ENCODE assay signal across 8 cellular contexts in genomic region chr11:2699531-2700414, GRCh38. TPM values are rescaled to one million over a fixed set of nuclear protein-coding genes. Genes with fewer than 3 reads are reported as not detected.
DNase-seq lines count a peak whose midpoint lies in the region; ATAC-seq and TF ChIP-seq lines count a peak whose summit lies in the region.

KCNQ1OT1 (minus strand) TSS chr11:2699994.

- TF ChIP-seq CTCF in A673 (conservative IDR thresholded peaks at IDR 0.05; ENCODE audit: low read depth, low read length): no peak
- TF ChIP-seq CTCF in WTC11 (IDR thresholded peaks at IDR 0.05): no peak
- TF ChIP-seq CTCF in cardiac fibroblast (IDR thresholded peaks at IDR 0.05; ENCODE audit: low read depth, low read length): no peak
- TF ChIP-seq CTCF in spleen (IDR thresholded peaks at IDR 0.05 in 8 of 11, conservative IDR thresholded peaks at IDR 0.05 in 3 of 11): no peak

- peaks cover 5% of the 10 kb centered on the region for H3K9me3 Mint-ChIP-seq in WTC11

- H3K4me1 ChIP-seq in A673 (ENCODE audit: insufficient read depth, low read length, poor library complexity, severe bottlenecking) (peaks cover 32% of the 10 kb centered on the region), spleen (peaks cover 0 to 60% (median 13%) of the 10 kb centered on the region in 6 donors)

- H3K27ac Mint-ChIP-seq in WTC11: peak within 1 kb of the TSS; percentile 30

- H3K27me3 Mint-ChIP-seq in WTC11 (ENCODE audit: low read depth): peaks cover 44% of the 10 kb centered on the region

- TF ChIP-seq POLR2A in spleen (IDR thresholded peaks at IDR 0.05): peak; percentile 39 to 95 (median 80)

- H3K36me3 ChIP-seq in A673 (ENCODE audit: insufficient read depth, low read length, poor library complexity, severe bottlenecking) (no peaks in the 10 kb centered on the region), spleen (no peaks in the 10 kb centered on the region)

- H3K4me3 Mint-ChIP-seq in WTC11: peak within 1 kb of the TSS; percentile 86

- H3K36me3 Mint-ChIP-seq in WTC11: peaks cover 19% of the 10 kb centered on the region

- DNase-seq in A673 (ENCODE audit: low spot score): peak; percentile 98
- peak; percentile 88 for DNase-seq in NCI-H2171 treated with DMSO at 0.1 percent for 48 hours (lab: John Stamatoyannopoulos, UW)
- peak; percentile 81 for DNase-seq in WTC11 (ENCODE audit: low spot score)
- DNase-seq in cardiac fibroblast (ENCODE audit: low read depth in 2 of 2): peak; percentile 91 to 95
- peak; percentile 92 for DNase-seq in iris pigment epithelial cell (ENCODE audit: low read depth)
- peak; percentile 95 for DNase-seq in spleen

- H3K27ac ChIP-seq in A673 (ENCODE audit: low read depth, low read length, poor library complexity, severe bottlenecking) (peak within 1 kb of the TSS; percentile 92), spleen (peak within 1 kb of the TSS; percentile 80 to 95 (median 92))

- 37 to 64% (median 52%) methylated on average over 58 to 98 of the region's 98 CpGs for WGBS in spleen, 5 donors

- POLR2A ChIA-PET in A673 (lab: Charles Lee; ENCODE audit: low non-redundant PET) (interaction anchor here (0.7 kb wide), 2 partner anchors 9 to 1117 kb away, joined by 3 to 4 read pairs; no protein-coding TSS in a partner anchor), WTC11 (lab: Charles Lee) (interaction anchor here (0.5 kb wide), 1 partner anchor 50 kb away, joined by 4 read pairs; no protein-coding TSS in a partner anchor)

- H3K4me1 Mint-ChIP-seq in WTC11: peaks cover 68% of the 10 kb centered on the region

- intact Hi-C loops in A673 (cut with micrococcal nuclease; ENCODE audit: unreplicated experiment): loop anchor here (5.0 kb wide), 1 partner anchor 188 kb away; the partner anchor contains the start of gene CDKN1C
- intact Hi-C loops in spleen (cut with DNase I; ENCODE audit: low total_unique reads): no loop called here

- ATAC-seq in GM18861 (IDR thresholded peaks at IDR 0.05; ENCODE audit: unreplicated experiment) (peak; percentile 76), HG03095 (IDR thresholded peaks at IDR 0.05; ENCODE audit: unreplicated experiment) (peak; percentile 89), WTC11 (peak; percentile 86)

- BruUV-seq in A673 (replicated peaks; lab: Mats Ljungman, UMichigan): no TSS peak

- H3K27me3 ChIP-seq in A673 (replicated peaks; ENCODE audit: insufficient read depth, low read depth, low read length, poor library complexity) (no peaks in the 10 kb centered on the region), spleen (replicated peaks in 1 of 7) (no peaks in the 10 kb centered on the region)

- H3K9me3 ChIP-seq in A673 (ENCODE audit: low read depth, low read length, poor library complexity, severe bottlenecking): no peaks in the 10 kb centered on the region
- no peaks in the 10 kb centered on the region for H3K9me3 ChIP-seq in spleen

- CTCF ChIA-PET in A673 (lab: Charles Lee) (no interaction called here), WTC11 (lab: Charles Lee) (no interaction called here)

- peak within 1 kb of the TSS; percentile 96 for H3K4me3 ChIP-seq in A673 (ENCODE audit: low read depth, low read length, poor library complexity, severe bottlenecking)
- H3K4me3 ChIP-seq in cardiac fibroblast (replicated peaks in 1 of 2; ENCODE audit: low read depth in 2 of 2, low read length in 2 of 2): peak within 1 kb of the TSS; percentile 77 to 80
- peak within 1 kb of the TSS; percentile 44 to 81 (median 56) for H3K4me3 ChIP-seq in spleen

TF ChIP-seq in WTC11, 78 proteins besides CTCF, POLR2A, EP300 and RAD21 (continues in another document):
- TF ChIP-seq ZNF423 (CRISPR knock-in tag; IDR thresholded peaks at IDR 0.05): peak; percentile 43; the same call in 1 of the 2 replicates
- TF ChIP-seq PRRX2 (CRISPR knock-in tag; IDR thresholded peaks at IDR 0.05): no peak
- TF ChIP-seq, protein P1, sequence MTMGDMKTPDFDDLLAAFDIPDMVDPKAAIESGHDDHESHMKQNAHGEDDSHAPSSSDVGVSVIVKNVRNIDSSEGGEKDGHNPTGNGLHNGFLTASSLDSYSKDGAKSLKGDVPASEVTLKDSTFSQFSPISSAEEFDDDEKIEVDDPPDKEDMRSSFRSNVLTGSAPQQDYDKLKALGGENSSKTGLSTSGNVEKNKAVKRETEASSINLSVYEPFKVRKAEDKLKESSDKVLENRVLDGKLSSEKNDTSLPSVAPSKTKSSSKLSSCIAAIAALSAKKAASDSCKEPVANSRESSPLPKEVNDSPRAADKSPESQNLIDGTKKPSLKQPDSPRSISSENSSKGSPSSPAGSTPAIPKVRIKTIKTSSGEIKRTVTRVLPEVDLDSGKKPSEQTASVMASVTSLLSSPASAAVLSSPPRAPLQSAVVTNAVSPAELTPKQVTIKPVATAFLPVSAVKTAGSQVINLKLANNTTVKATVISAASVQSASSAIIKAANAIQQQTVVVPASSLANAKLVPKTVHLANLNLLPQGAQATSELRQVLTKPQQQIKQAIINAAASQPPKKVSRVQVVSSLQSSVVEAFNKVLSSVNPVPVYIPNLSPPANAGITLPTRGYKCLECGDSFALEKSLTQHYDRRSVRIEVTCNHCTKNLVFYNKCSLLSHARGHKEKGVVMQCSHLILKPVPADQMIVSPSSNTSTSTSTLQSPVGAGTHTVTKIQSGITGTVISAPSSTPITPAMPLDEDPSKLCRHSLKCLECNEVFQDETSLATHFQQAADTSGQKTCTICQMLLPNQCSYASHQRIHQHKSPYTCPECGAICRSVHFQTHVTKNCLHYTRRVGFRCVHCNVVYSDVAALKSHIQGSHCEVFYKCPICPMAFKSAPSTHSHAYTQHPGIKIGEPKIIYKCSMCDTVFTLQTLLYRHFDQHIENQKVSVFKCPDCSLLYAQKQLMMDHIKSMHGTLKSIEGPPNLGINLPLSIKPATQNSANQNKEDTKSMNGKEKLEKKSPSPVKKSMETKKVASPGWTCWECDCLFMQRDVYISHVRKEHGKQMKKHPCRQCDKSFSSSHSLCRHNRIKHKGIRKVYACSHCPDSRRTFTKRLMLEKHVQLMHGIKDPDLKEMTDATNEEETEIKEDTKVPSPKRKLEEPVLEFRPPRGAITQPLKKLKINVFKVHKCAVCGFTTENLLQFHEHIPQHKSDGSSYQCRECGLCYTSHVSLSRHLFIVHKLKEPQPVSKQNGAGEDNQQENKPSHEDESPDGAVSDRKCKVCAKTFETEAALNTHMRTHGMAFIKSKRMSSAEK (CRISPR knock-in tag; IDR thresholded peaks at IDR 0.05; ENCODE audit: borderline replicate concordance): no peak
- no peak for TF ChIP-seq TEAD4 (CRISPR knock-in tag; IDR thresholded peaks at IDR 0.05)
- TF ChIP-seq JAZF1 (CRISPR knock-in tag; IDR thresholded peaks at IDR 0.05): no peak
- TF ChIP-seq GRHL2 (CRISPR knock-in tag; IDR thresholded peaks at IDR 0.05; ENCODE audit: insufficient replicate concordance, severe bottlenecking): no peak
- TF ChIP-seq FOXJ3 (CRISPR knock-in tag; IDR thresholded peaks at IDR 0.05; ENCODE audit: borderline replicate concordance): no peak
- TF ChIP-seq NR3C1 (CRISPR knock-in tag; conservative IDR thresholded peaks at IDR 0.05; ENCODE audit: low read depth): no peak
- TF ChIP-seq SP1 (CRISPR knock-in tag; conservative IDR thresholded peaks at IDR 0.05): peak; percentile 53; the same call in 1 of the 2 replicates
- no peak for TF ChIP-seq OVOL2 (CRISPR knock-in tag; IDR thresholded peaks at IDR 0.05; ENCODE audit: borderline replicate concordance)
- TF ChIP-seq NFATC4 (CRISPR knock-in tag; IDR thresholded peaks at IDR 0.05): no peak
- TF ChIP-seq MLX (CRISPR knock-in tag; IDR thresholded peaks at IDR 0.05): no peak
- TF ChIP-seq NR1H2 (CRISPR knock-in tag; IDR thresholded peaks at IDR 0.05): no peak
- TF ChIP-seq GTF2I (CRISPR knock-in tag; conservative IDR thresholded peaks at IDR 0.05): no peak
- TF ChIP-seq JUN (CRISPR knock-in tag; IDR thresholded peaks at IDR 0.05): 0 out of 2 replicates have a peak, but pooled peaks have one; percentile 25
- no peak; the same call in 1 of the 2 replicates for TF ChIP-seq CREB1 (CRISPR knock-in tag; IDR thresholded peaks at IDR 0.05)
- no peak for TF ChIP-seq ZBTB21 (CRISPR knock-in tag; IDR thresholded peaks at IDR 0.05; ENCODE audit: borderline replicate concordance)
- TF ChIP-seq, protein P2, sequence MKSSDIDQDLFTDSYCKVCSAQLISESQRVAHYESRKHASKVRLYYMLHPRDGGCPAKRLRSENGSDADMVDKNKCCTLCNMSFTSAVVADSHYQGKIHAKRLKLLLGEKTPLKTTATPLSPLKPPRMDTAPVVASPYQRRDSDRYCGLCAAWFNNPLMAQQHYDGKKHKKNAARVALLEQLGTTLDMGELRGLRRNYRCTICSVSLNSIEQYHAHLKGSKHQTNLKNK (CRISPR knock-in tag; IDR thresholded peaks at IDR 0.05): no peak
- TF ChIP-seq, protein P3, sequence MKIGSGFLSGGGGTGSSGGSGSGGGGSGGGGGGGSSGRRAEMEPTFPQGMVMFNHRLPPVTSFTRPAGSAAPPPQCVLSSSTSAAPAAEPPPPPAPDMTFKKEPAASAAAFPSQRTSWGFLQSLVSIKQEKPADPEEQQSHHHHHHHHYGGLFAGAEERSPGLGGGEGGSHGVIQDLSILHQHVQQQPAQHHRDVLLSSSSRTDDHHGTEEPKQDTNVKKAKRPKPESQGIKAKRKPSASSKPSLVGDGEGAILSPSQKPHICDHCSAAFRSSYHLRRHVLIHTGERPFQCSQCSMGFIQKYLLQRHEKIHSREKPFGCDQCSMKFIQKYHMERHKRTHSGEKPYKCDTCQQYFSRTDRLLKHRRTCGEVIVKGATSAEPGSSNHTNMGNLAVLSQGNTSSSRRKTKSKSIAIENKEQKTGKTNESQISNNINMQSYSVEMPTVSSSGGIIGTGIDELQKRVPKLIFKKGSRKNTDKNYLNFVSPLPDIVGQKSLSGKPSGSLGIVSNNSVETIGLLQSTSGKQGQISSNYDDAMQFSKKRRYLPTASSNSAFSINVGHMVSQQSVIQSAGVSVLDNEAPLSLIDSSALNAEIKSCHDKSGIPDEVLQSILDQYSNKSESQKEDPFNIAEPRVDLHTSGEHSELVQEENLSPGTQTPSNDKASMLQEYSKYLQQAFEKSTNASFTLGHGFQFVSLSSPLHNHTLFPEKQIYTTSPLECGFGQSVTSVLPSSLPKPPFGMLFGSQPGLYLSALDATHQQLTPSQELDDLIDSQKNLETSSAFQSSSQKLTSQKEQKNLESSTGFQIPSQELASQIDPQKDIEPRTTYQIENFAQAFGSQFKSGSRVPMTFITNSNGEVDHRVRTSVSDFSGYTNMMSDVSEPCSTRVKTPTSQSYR (CRISPR knock-in tag; IDR thresholded peaks at IDR 0.05): peak; percentile 57; the same call in 1 of the 2 replicates
- no peak for TF ChIP-seq ZNF416 (CRISPR knock-in tag; IDR thresholded peaks at IDR 0.05)

RNA-seq across cellular contexts. Expression of gene KCNQ1OT1, which starts in this region (rescaled TPM):
- total RNA-seq in A673 (2021) (4.0 and 4.1 TPM in 2 replicates), WTC11 (2021) (2.1 to 2.4 TPM (median 2.3 TPM) in 3 replicates), spleen (1 to 10 TPM in 6 of 7 donors, under 1 TPM in 1; 0.87 to 3.1 (median 2.1) TPM)
- polyA plus RNA-seq in spleen: under 1 TPM; 0.02 to 0.16 (median 0.02) TPM

Comparison
In these comparisons a context has a peak if more than half of its experiments do, and no peak if none do; other contexts are left out.
1. Peak in every context shown above with its lines: DNase-seq, ATAC-seq, H3K4me3 ChIP-seq and H3K27ac ChIP-seq.